7 cellular contexts compared by ENCODE assay signal in genomic region chr9:113566011-113566711, GRCh38.
DNase-seq lines count a peak whose midpoint lies in the region; ATAC-seq and TF ChIP-seq lines count a peak whose summit lies in the region.

No MANE protein-coding gene starts in this region.

- no peak for TF ChIP-seq EP300 in suprapubic skin (IDR thresholded peaks at IDR 0.05)

- peak overlapping the region; percentile 75 for H3K4ac ChIP-seq in IMR-90 (ENCODE audit: low read depth, low read length)

- H3K4me1 ChIP-seq in IMR-90 (ENCODE audit: control insufficient read depth, insufficient read depth, low read length) (peaks cover 32% of the 10 kb centered on the region), breast epithelium (peaks cover 7 to 24% of the 10 kb centered on the region in 2 donors), lower lobe of right lung (peaks cover 59% of the 10 kb centered on the region), suprapubic skin (peaks cover 68% of the 10 kb centered on the region)

- TF ChIP-seq RAD21 in IMR-90 (IDR thresholded peaks at IDR 0.05; ENCODE audit: low read length) = no peak

- no peak for TF ChIP-seq CTCF in IMR-90 (conservative IDR thresholded peaks at IDR 0.05; ENCODE audit: low read depth, low read length)
- TF ChIP-seq CTCF in breast epithelium (IDR thresholded peaks at IDR 0.05) = no peak
- TF ChIP-seq CTCF in lower lobe of right lung (IDR thresholded peaks at IDR 0.05) = no peak
- TF ChIP-seq CTCF in suprapubic skin (IDR thresholded peaks at IDR 0.05) = no peak

- dilution Hi-C loops in IMR-90 (cut with HindIII; ENCODE audit: low sequenced_read_pairs, unreplicated experiment) = no loop called here

- peaks cover 29% of the 10 kb centered on the region for H3K9me1 ChIP-seq in IMR-90 (ENCODE audit: insufficient read depth, low read length)

- H3K9ac ChIP-seq in IMR-90 (ENCODE audit: low read depth, low read length) = peak overlapping the region; percentile 82

- peaks cover 7% of the 10 kb centered on the region; the same call in 1 of the 2 replicates for H4K20me1 ChIP-seq in IMR-90 (ENCODE audit: insufficient read depth, low read length)

- H2BK5ac ChIP-seq in IMR-90 (ENCODE audit: low read depth, low read length, poor library complexity, severe bottlenecking) = peak overlapping the region; percentile 86

- H3K27ac ChIP-seq in IMR-90 (ENCODE audit: insufficient read depth, low read length) = peak overlapping the region; percentile 83; the same call in 1 of the 2 replicates
- peak overlapping the region; percentile 88 to 93 for H3K27ac ChIP-seq in breast epithelium
- peak overlapping the region; percentile 49 for H3K27ac ChIP-seq in lower lobe of right lung
- peak overlapping the region; percentile 81 for H3K27ac ChIP-seq in suprapubic skin

- peak overlapping the region; percentile 96 for H3K4me2 ChIP-seq in IMR-90 (ENCODE audit: low read depth, low read length)

- H3K79me1 ChIP-seq in IMR-90 (ENCODE audit: low read depth in 1 of 2, low read length in 2 of 2) = peaks cover 20 to 51% of the 10 kb centered on the region in 2 experiments

- peak overlapping the region; percentile 96 for H2AK9ac ChIP-seq in IMR-90 (replicated peaks; ENCODE audit: low read depth, low read length, poor library complexity)

- H2AFZ ChIP-seq in IMR-90 (replicated peaks; ENCODE audit: low read length, poor library complexity) = peak overlapping the region; percentile 92

- H3K4me3 ChIP-seq in IMR-90 (ENCODE audit: insufficient read depth, low read depth, low read length) = peak overlapping the region; percentile 70
- H3K4me3 ChIP-seq in breast epithelium = peak overlapping the region in 2 of 3 donors; percentile 50 to 58
- H3K4me3 ChIP-seq in lower lobe of right lung = peak overlapping the region; percentile 60
- peak overlapping the region; percentile 44 for H3K4me3 ChIP-seq in suprapubic skin

- H3K56ac ChIP-seq in IMR-90 (ENCODE audit: extremely low read depth, insufficient read depth, low read length) = peak overlapping the region; percentile 61; the same call in 1 of the 2 replicates

- H2BK20ac ChIP-seq in IMR-90 (ENCODE audit: low read depth, low read length) = peak overlapping the region; percentile 40

- ATAC-seq in IMR-90 (ENCODE audit: low read depth) = no peak
- no peak for ATAC-seq in lower lobe of right lung
- ATAC-seq in HG02840 (IDR thresholded peaks at IDR 0.05; ENCODE audit: low FRiP score, unreplicated experiment) = no peak

- intact Hi-C loops in IMR-90 (cut with micrococcal nuclease) (loop anchor here (5.0 kb wide), 1 partner anchor 109 kb away; no protein-coding TSS in a partner anchor), breast epithelium (cut with DNase I; ENCODE audit: low total_unique reads) (no loop called here), lower lobe of right lung (cut with DNase I) (no loop called here)

- TF ChIP-seq POLR2A in IMR-90 (IDR thresholded peaks at IDR 0.05; ENCODE audit: low read depth, low read length) (no peak), breast epithelium (IDR thresholded peaks at IDR 0.05) (no peak), suprapubic skin (IDR thresholded peaks at IDR 0.05) (no peak)

- 45% methylated on average over 4 of the region's 8 CpGs; no CpG with 5 or more reads in 1 of the 2 experiments for WGBS in IMR-90 (ENCODE audit: extremely low coverage in 2 of 2, insufficient read length in 1 of 2), 2 experiments
- 59% methylated on average over 4 of the region's 8 CpGs for WGBS in suprapubic skin

- no peaks in the 10 kb centered on the region for H3K9me3 ChIP-seq in IMR-90 (ENCODE audit: control insufficient read depth, insufficient read depth, low read length)
- no peaks in the 10 kb centered on the region for H3K9me3 ChIP-seq in breast epithelium
- no peaks in the 10 kb centered on the region for H3K9me3 ChIP-seq in lower lobe of right lung
- H3K9me3 ChIP-seq in suprapubic skin = no peaks in the 10 kb centered on the region

- DNase-seq in IMR-90 (no peak), breast epithelium (ENCODE audit: low spot score in 2 of 2) (peak in 1 of 2 donors; percentile 49), lower lobe of right lung (no peak), suprapubic skin (ENCODE audit: low spot score in 2 of 2) (peak in 1 of 2 donors; percentile 56), LoVo (ENCODE audit: low spot score) (no peak), cerebellum (ENCODE audit: low spot score) (no peak)

- peak overlapping the region; percentile 96 for H4K91ac ChIP-seq in IMR-90 (ENCODE audit: insufficient read depth, low read depth, low read length)

- H3K36me3 ChIP-seq in IMR-90 (ENCODE audit: control insufficient read depth, insufficient read depth, low read length) (no peaks in the 10 kb centered on the region), breast epithelium (no peaks in the 10 kb centered on the region), lower lobe of right lung (no peaks in the 10 kb centered on the region), suprapubic skin (no peaks in the 10 kb centered on the region)

- peak overlapping the region; percentile 92 for H3K23ac ChIP-seq in IMR-90 (ENCODE audit: low read depth, low read length)

- peak overlapping the region; percentile 88 for H2AK5ac ChIP-seq in IMR-90 (ENCODE audit: low read depth, low read length)

- BruUV-seq in IMR-90 (replicated peaks; lab: Mats Ljungman, UMichigan) = no TSS peak

- CTCF ChIA-PET in IMR-90 (lab: Yijun Ruan, JAX) = interaction anchor here (1.0 kb wide), 1 partner anchor 23 kb away, joined by 3 read pairs; no protein-coding TSS in a partner anchor

- no peak overlapping the region for H3K18ac ChIP-seq in IMR-90 (ENCODE audit: low read depth, low read length)

- H4K5ac ChIP-seq in IMR-90 (ENCODE audit: low read depth, low read length) = peak overlapping the region; percentile 82

- peak overlapping the region; percentile 92 for H2BK120ac ChIP-seq in IMR-90 (ENCODE audit: low read depth, low read length)

- peak overlapping the region; percentile 86; the same call in 1 of the 3 replicates for H2BK15ac ChIP-seq in IMR-90 (ENCODE audit: low read depth, low read length)

- H3K14ac ChIP-seq in IMR-90 (replicated peaks; ENCODE audit: low read depth, low read length) = peak overlapping the region; percentile 84

- in situ Hi-C loops in IMR-90 (cut with MboI; ENCODE audit: low sequenced_read_pairs) = no loop called here

- peak overlapping the region; percentile 60 to 93; a peak in 3 of 4 replicates for H4K8ac ChIP-seq in IMR-90 (ENCODE audit: low read depth in 2 of 2, low read length in 2 of 2)

- no peaks in the 10 kb centered on the region for H3K27me3 ChIP-seq in IMR-90 (ENCODE audit: control insufficient read depth, insufficient read depth, low read length)
- H3K27me3 ChIP-seq in breast epithelium = no peaks in the 10 kb centered on the region
- H3K27me3 ChIP-seq in lower lobe of right lung (ENCODE audit: low read depth) = no peaks in the 10 kb centered on the region
- H3K27me3 ChIP-seq in suprapubic skin = no peaks in the 10 kb centered on the region

- POLR2A ChIA-PET in IMR-90 (lab: Charles Lee; ENCODE audit: unreplicated experiment) = no interaction called here

TF ChIP-seq in IMR-90, 13 proteins besides CTCF, POLR2A, EP300 and RAD21:
- TF ChIP-seq CEBPB (IDR thresholded peaks at IDR 0.05; ENCODE audit: low read depth, low read length) = no peak
TF ChIP-seq in IMR-90: peak in this region for 0.
